In the genomic region with DNA sequence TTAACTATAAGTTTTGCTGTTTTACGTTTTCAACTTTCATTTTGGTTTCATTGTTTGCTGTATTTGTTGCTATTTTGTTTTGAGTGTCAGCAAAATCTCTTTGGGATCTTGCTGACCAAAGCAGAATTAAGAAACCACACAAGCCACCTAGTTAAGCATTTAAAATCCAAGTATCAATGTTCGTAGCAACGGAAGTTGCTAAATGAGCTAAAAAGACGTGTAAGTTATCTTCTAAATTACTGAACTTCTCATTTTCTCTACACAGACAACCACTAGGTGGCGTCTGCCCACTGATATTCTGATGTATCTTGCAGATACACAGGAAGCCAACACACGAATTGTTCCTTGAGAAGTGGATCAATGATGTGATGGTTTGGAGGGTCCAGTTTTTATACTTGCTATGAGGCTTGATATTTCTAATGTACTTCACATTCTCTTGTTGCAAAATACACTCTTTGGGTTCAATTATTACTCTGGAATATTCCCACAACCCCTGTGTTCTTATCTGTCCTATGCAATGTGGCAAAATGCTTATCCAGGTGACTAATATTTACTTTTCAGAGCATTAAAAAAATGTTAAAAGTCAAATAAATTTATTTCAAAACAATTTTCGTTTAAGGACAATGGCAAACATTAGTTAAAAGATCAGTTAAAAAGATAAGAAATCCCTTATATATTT, we compare ENCODE assay signal across 8 cellular contexts.
DNase-seq lines count a peak whose midpoint lies in the region; ATAC-seq lines count a peak whose summit lies in the region.

No MANE protein-coding gene starts in this region.

- CTCF ChIA-PET in activated CD8-positive, alpha-beta T cell treated with anti-CD3 and anti-CD28 coated beads, Interleukin-2, amount 10 ng/mL, durations not matched to agents 7 days and 5 days (lab: Charles Lee), result interaction anchor here (0.8 to 1.8 kb wide), 2 partner anchors 9 to 380 kb away, joined by 3 to 12 read pairs; no protein-coding TSS in a partner anchor

- no peaks in the 10 kb centered on the region for H3K9me3 Mint-ChIP-seq in activated CD8-positive, alpha-beta T cell treated with anti-CD3 and anti-CD28 coated beads, Interleukin-2, amount 10 ng/mL, durations not matched to agents 7 days and 5 days (ENCODE audit: insufficient read depth)

- ATAC-seq in GM18909 (IDR thresholded peaks at IDR 0.05; ENCODE audit: poor library complexity, unreplicated experiment), result peak; percentile 85
- peak; percentile 74 for ATAC-seq in HG03108 (IDR thresholded peaks at IDR 0.05; ENCODE audit: unreplicated experiment)
- ATAC-seq in activated CD8-positive, alpha-beta T cell treated with anti-CD3 and anti-CD28 coated beads, Interleukin-2, amount 10 ng/mL, durations not matched to agents 7 days and 5 days, result no peak

- H3K4me1 Mint-ChIP-seq in activated CD8-positive, alpha-beta T cell treated with anti-CD3 and anti-CD28 coated beads, Interleukin-2, amount 10 ng/mL, durations not matched to agents 7 days and 5 days (ENCODE audit: low read depth), result no peaks in the 10 kb centered on the region

- H3K27ac Mint-ChIP-seq in activated CD8-positive, alpha-beta T cell treated with anti-CD3 and anti-CD28 coated beads, Interleukin-2, amount 10 ng/mL, durations not matched to agents 7 days and 5 days, result no peak overlapping the region

- POLR2A ChIA-PET in activated CD8-positive, alpha-beta T cell treated with anti-CD3 and anti-CD28 coated beads, Interleukin-2, amount 10 ng/mL, durations not matched to agents 7 days and 5 days (lab: Charles Lee), result no interaction called here

- no peaks in the 10 kb centered on the region for H3K36me3 Mint-ChIP-seq in activated CD8-positive, alpha-beta T cell treated with anti-CD3 and anti-CD28 coated beads, Interleukin-2, amount 10 ng/mL, durations not matched to agents 7 days and 5 days (ENCODE audit: low read depth)

- no peak overlapping the region for H3K4me3 Mint-ChIP-seq in activated CD8-positive, alpha-beta T cell treated with anti-CD3 and anti-CD28 coated beads, Interleukin-2, amount 10 ng/mL, durations not matched to agents 7 days and 5 days

- H3K27me3 Mint-ChIP-seq in activated CD8-positive, alpha-beta T cell treated with anti-CD3 and anti-CD28 coated beads, Interleukin-2, amount 10 ng/mL, durations not matched to agents 7 days and 5 days (ENCODE audit: low read depth), result no peaks in the 10 kb centered on the region

- DNase-seq in DMS 273 (lab: John Stamatoyannopoulos, UW; ENCODE audit: unreplicated experiment) (peak; percentile 84), NCI-H345 treated with DMSO at 0.1 percent for 48 hours (lab: John Stamatoyannopoulos, UW; ENCODE audit: unreplicated experiment) (peak; percentile 42), glomerular visceral epithelial cell (ENCODE audit: extremely low spot score) (peak; percentile 76), retina (peak; percentile 39), cortex of kidney (lab: John Stamatoyannopoulos, UW) (no peak)
- peak; percentile 69 for DNase-seq in activated CD8-positive, alpha-beta T cell treated with anti-CD3 and anti-CD28 coated beads, Interleukin-2, amount 10 ng/mL, durations not matched to agents 7 days and 5 days
